In the genomic region with DNA sequence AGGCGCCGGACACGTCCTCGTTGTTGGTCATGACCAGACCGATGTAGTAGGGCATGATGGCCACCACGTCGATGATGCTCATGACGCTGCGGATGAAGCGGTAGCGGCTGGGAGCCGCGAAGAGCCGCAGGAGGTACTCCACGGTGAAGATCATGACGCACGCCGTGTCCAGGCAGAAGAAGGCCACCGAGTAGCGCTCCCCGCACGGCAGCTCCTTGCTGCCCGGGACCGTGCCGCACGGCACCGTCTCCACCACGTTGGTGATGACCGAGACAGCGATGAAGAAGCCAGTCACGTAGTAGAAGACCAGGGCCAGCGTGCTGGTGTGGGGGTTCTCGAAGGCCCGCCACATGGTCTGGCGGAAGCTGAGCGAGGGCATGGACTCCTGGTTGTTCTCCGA, we compare ENCODE assay signal across 25 cellular contexts. TPM values are rescaled to one million over a fixed set of nuclear protein-coding genes. Genes with fewer than 3 reads are reported as not detected.
"Had no signal": no experiment of that assay in that cellular context is flagged by ENCODE, and none has a peak within 500 bp of the region (broad histone marks: within the 10 kb centered on the region; RNA-seq: fewer than 3 reads in every experiment).

No MANE protein-coding gene starts in this region.

- ATAC-seq: foreskin keratinocyte, gastroesophageal sphincter, heart left ventricle, left colon, left lobe of liver, lower lobe of right lung, mucosa of descending colon had no signal

- H3K27ac ChIP-seq: coronary artery, dorsolateral prefrontal cortex, esophagus muscularis mucosa, foreskin keratinocyte, gastroesophageal sphincter, heart left ventricle, hepatocyte, left ventricle myocardium inferior, lower lobe of right lung had no signal

- H3K9me3 ChIP-seq: esophagus muscularis mucosa, gastroesophageal sphincter, heart left ventricle, left ventricle myocardium inferior, lower lobe of right lung, mucosa of descending colon had no signal

- H3K36me3 ChIP-seq: lower lobe of right lung had no signal

- FAIRE-seq: colon, endothelial cell of umbilical vein, frontal cortex, kidney had no signal

- H3K27me3 ChIP-seq: dorsolateral prefrontal cortex, esophagus muscularis mucosa, gastroesophageal sphincter had no signal

- DNase-seq: dermis blood vessel endothelial cell; dorsolateral prefrontal cortex; effector CD4-positive, alpha-beta T cell; effector memory CD4-positive, alpha-beta T cell; foreskin keratinocyte; heart left ventricle; hypothalamus; immature natural killer cell; islet precursor cell; kidney; kidney glomerular epithelial cell; left colon; left ventricle myocardium inferior; lower lobe of right lung; mesenchymal stem cell; mucosa of descending colon had no signal

- H3K4me3 ChIP-seq: coronary artery, esophagus muscularis mucosa, gastroesophageal sphincter, heart left ventricle, hepatocyte, left ventricle myocardium inferior, lower lobe of right lung, mucosa of descending colon had no signal

- H3K4me1 ChIP-seq: foreskin keratinocyte, lower lobe of right lung had no signal

RNA-seq across cellular contexts. Expression of a gene that starts 7.6 kb away (rescaled TPM):
- total RNA-seq: endothelial cell of umbilical vein, epithelial cell of proximal tubule had no signal
